In genomic region chrX:48802089-48802812, GRCh38 we compare ENCODE assay signal across 8 cellular contexts. TPM values are rescaled to one million over a fixed set of nuclear protein-coding genes. Genes with fewer than 3 reads are reported as not detected.
DNase-seq lines count a peak whose midpoint lies in the region; ATAC-seq and TF ChIP-seq lines count a peak whose summit lies in the region.

No MANE protein-coding gene starts in this region.

- intact Hi-C loops in Panc1 (cut with micrococcal nuclease; ENCODE audit: unreplicated experiment) (no loop called here), transverse colon (cut with DNase I; ENCODE audit: low total_unique reads) (no loop called here)

- BruUV-seq in Panc1 (replicated peaks; lab: Mats Ljungman, UMichigan), result TSS peak; percentile 88

- H3K27me3 ChIP-seq in Panc1 (ENCODE audit: control insufficient read depth, insufficient read depth, low read length), result no peaks in the 10 kb centered on the region
- no peaks in the 10 kb centered on the region for H3K27me3 ChIP-seq in transverse colon

- peak overlapping the region; percentile 94 for H3K9ac ChIP-seq in ES-I3 (ENCODE audit: low read depth, low read length)

- H3K9me3 ChIP-seq in ES-I3 (ENCODE audit: control insufficient read depth, insufficient read depth, low read length) (no peaks in the 10 kb centered on the region), Panc1 (ENCODE audit: control insufficient read depth, insufficient read depth, low read depth, low read length) (no peaks in the 10 kb centered on the region), transverse colon (no peaks in the 10 kb centered on the region)

- in situ Hi-C loops in Panc1 (cut with HindIII; ENCODE audit: low pct_unique_long_range_greater_than_20kb, low sequenced_read_pairs) (no loop called here), transverse colon (cut with MboI; ENCODE audit: low pct_ligation_motif_present in 1 of 4, low pct_unique_long_range_greater_than_20kb in 1 of 4, low sequenced_read_pairs in 3 of 4) (no loop called here)

- TF ChIP-seq CTCF in Panc1 (IDR thresholded peaks at IDR 0.05) (no peak), transverse colon (IDR thresholded peaks at IDR 0.05) (no peak)

- ATAC-seq in GM21786 (IDR thresholded peaks at IDR 0.05; ENCODE audit: unreplicated experiment), result peak; percentile 35
- peak; percentile 81 for ATAC-seq in Panc1

- no peaks in the 10 kb centered on the region; the same call in 1 of the 2 replicates for H3K36me3 ChIP-seq in ES-I3 (ENCODE audit: insufficient read depth, low read length)
- H3K36me3 ChIP-seq in Panc1 (ENCODE audit: control insufficient read depth, insufficient read depth, low read length), result peaks cover 3% of the 10 kb centered on the region; the same call in 1 of the 2 replicates
- no peaks in the 10 kb centered on the region for H3K36me3 ChIP-seq in transverse colon

- no peaks in the 10 kb centered on the region for H3K4me1 ChIP-seq in ES-I3 (ENCODE audit: insufficient read depth, low read length)
- 0 out of 2 replicates have a peak, but pooled peaks cover 3% of the 10 kb centered on the region for H3K4me1 ChIP-seq in Panc1 (ENCODE audit: control insufficient read depth, insufficient read depth, low read length)
- peaks cover 0 to 6% (median 2%) of the 10 kb centered on the region in 4 donors for H3K4me1 ChIP-seq in transverse colon

- DNase-seq in KG1 (lab: John Stamatoyannopoulos, UW) (peak; percentile 15), Panc1 (ENCODE audit: low read depth, low spot score) (peak; percentile 25), foreskin melanocyte (peak; percentile 81), non-pigmented ciliary epithelial cell (ENCODE audit: low read depth) (peak; percentile 36), transverse colon (peak; percentile 91)
- DNase-seq in activated gamma-delta T cell treated with anti-CD3 and anti-CD28 coated beads, Interleukin-2, amount 50 U/mL, for 16 hours (ENCODE audit: low read depth), result peak; percentile 48

- CTCF ChIA-PET in Panc1 (lab: Charles Lee), result no interaction called here

- POLR2A ChIA-PET in Panc1 (lab: Charles Lee), result interaction anchor here (0.5 kb wide), 2 partner anchors 15 to 173 kb away, joined by 5 to 13 read pairs; no protein-coding TSS in a partner anchor

- H3K4me3 ChIP-seq in Panc1 (ENCODE audit: low read depth in 2 of 2, low read length in 2 of 2) (peak overlapping the region; percentile 64 to 73), transverse colon (peak overlapping the region; percentile 6 to 61 (median 48))

- TF ChIP-seq POLR2A in transverse colon (IDR thresholded peaks at IDR 0.05), result peak; percentile 92

- 37% methylated on average over 37 of the region's 37 CpGs; no CpG with 5 or more reads in 1 of the 2 donors for WGBS in transverse colon (ENCODE audit: low coverage in 1 of 2), 2 donors

- no peak for TF ChIP-seq EP300 in transverse colon (IDR thresholded peaks at IDR 0.05; ENCODE audit: low read depth)

- peak overlapping the region; percentile 91 for H3K27ac ChIP-seq in Panc1 (ENCODE audit: low read length)
- peak overlapping the region; percentile 89 to 98 (median 96) for H3K27ac ChIP-seq in transverse colon

RNA-seq across cellular contexts. Expression of gene HDAC6, which starts 0.4 kb away (rescaled TPM):
- 97.1 TPM for total RNA-seq in Panc1 (2021; ENCODE audit: unreplicated experiment)
- polyA plus RNA-seq in Panc1 (2012; ENCODE audit: insufficient read length), result 81.1 TPM
- total RNA-seq in transverse colon, result 100 to 1,000 TPM in 2 of 4 donors, 10 to 100 TPM in 2; 74.4 to 105 (median 93.3) TPM

RNA-seq across cellular contexts. Expression of gene GATA1, which starts 15.9 kb away (rescaled TPM):
- total RNA-seq in Panc1 (2021; ENCODE audit: unreplicated experiment) (0.23 TPM), transverse colon (not detected)
- not detected for polyA plus RNA-seq in Panc1 (2012; ENCODE audit: insufficient read length)

RNA-seq across cellular contexts. Expression of gene ERAS, which starts 24.1 kb away (rescaled TPM):
- total RNA-seq in Panc1 (2021; ENCODE audit: unreplicated experiment) (0.23 TPM), transverse colon (not detected)
- polyA plus RNA-seq in Panc1 (2012; ENCODE audit: insufficient read length), result 0.36 TPM

RNA-seq across cellular contexts. Expression of gene PCSK1N, which starts 33.2 kb away (rescaled TPM):
- total RNA-seq in Panc1 (2021; ENCODE audit: unreplicated experiment) (17.8 TPM), transverse colon (100 to 1,000 TPM in 1 of 4 donors, 10 to 100 TPM in 3; 14.0 to 144 (median 20.4) TPM)
- 24.7 TPM for polyA plus RNA-seq in Panc1 (2012; ENCODE audit: insufficient read length)

RNA-seq across cellular contexts. Expression of gene GLOD5, which starts 40.7 kb away (rescaled TPM):
- total RNA-seq in Panc1 (2021; ENCODE audit: unreplicated experiment) (not detected), transverse colon (10 to 100 TPM in 1 of 4 donors, 1 to 10 TPM in 1, not detected in 2; 4.8 to 18.4 TPM)
- not detected for polyA plus RNA-seq in Panc1 (2012; ENCODE audit: insufficient read length)

Comparison
In these comparisons a context has a peak if more than half of its experiments do, and no peak if none do; other contexts are left out.
1. Peak in every context shown above with its lines: DNase-seq, ATAC-seq, H3K4me3 ChIP-seq and H3K27ac ChIP-seq.
2. DNase-seq: peak in every context shown above with its lines; median percentile 91 in transverse colon; 81 in foreskin melanocyte; 48 in activated gamma-delta T cell treated with anti-CD3 and anti-CD28 coated beads, Interleukin-2, amount 50 U/mL, for 16 hours; 36 in non-pigmented ciliary epithelial cell; 25 in Panc1; 15 in KG1.